20 cellular contexts compared by ENCODE assay signal in the genomic region with DNA sequence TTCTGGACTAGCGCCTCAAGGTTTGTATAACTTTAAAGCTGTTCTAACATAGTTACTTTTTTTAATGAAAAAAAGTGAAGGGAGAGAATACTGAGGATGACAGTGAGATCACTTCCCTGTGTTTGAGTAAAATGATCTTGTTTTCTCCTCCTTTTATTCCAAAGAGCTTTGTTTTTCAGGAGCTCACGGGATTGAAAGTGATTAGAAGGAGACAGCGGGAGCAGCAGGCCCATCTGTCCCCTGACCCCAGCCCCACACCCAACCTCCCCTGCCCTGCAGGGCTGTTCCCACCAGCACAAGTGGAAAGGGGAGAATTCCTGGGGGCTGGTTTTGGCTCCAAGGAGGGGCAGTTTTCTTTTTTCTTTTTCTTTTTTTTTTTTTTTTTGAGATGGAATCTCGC. TPM values are rescaled to one million over a fixed set of nuclear protein-coding genes. Genes with fewer than 3 reads are reported as not detected.
"Had no signal": no experiment of that assay in that cellular context is flagged by ENCODE, and none has a peak within 500 bp of the region (broad histone marks: within the 10 kb centered on the region; RNA-seq: fewer than 3 reads in every experiment).

No MANE protein-coding gene starts in this region.

- H3K27ac ChIP-seq: body of pancreas, testis had no signal

- H3K4me1 ChIP-seq: body of pancreas, testis had no signal

- DNase-seq: activated CD4-positive, alpha-beta memory T cell treated with anti-CD3 and anti-CD28 coated beads for 36 hours; activated CD4-positive, CD25-positive, alpha-beta regulatory T cell treated with anti-CD3 and anti-CD28 coated beads, Interleukin-2, amount 50 U/mL, for 72 hours; activated effector memory CD4-positive, alpha-beta T cell treated with anti-CD3 and anti-CD28 coated beads, Interleukin-2, amount 50 U/mL, for 16 hours; activated T-cell treated with anti-CD3 and anti-CD28 coated beads, Interleukin-2, amount 50 U/mL, for 4 hours; amniotic stem cell; body of pancreas; central memory CD4-positive, alpha-beta T cell; cortex of kidney; erythroblast; stimulated activated CD4-positive, alpha-beta T cell treated with anti-CD3 and anti-CD28 coated beads, Interleukin-15, amount 100 ng/mL, for 24 hours; stimulated activated CD4-positive, alpha-beta T cell treated with anti-CD3 and anti-CD28 coated beads, Interleukin-4, amount 100 ng/mL, for 24 hours; stimulated activated naive CD8-positive, alpha-beta T cell treated with anti-CD3 and anti-CD28 coated beads, Interleukin-15, amount 100 ng/mL, for 72 hours; testis had no signal

- H3K9me3 ChIP-seq: body of pancreas, testis had no signal

- H3K27me3 ChIP-seq: body of pancreas, testis had no signal

- ATAC-seq: activated naive CD4-positive, alpha-beta T cell treated with anti-CD3 and anti-CD28 coated beads, Interleukin-2, amount 50 U/mL, for 72 hours; activated T-cell treated with anti-CD3 and anti-CD28 coated beads, Interleukin-2, amount 50 U/mL, for 4 hours; body of pancreas; naive thymus-derived CD4-positive, alpha-beta T cell had no signal

- H3K4me3 ChIP-seq: body of pancreas, lung, testis had no signal

RNA-seq across cellular contexts. Expression of a gene that starts 2.1 kb away (rescaled TPM):
- total RNA-seq: activated CD4-positive, alpha-beta memory T cell treated with anti-CD3 and anti-CD28 coated beads for 36 hours; activated naive CD4-positive, alpha-beta T cell treated with anti-CD3 and anti-CD28 coated beads, Interleukin-2, amount 50 U/mL, for 72 hours; activated T-cell treated with anti-CD3 and anti-CD28 coated beads, Interleukin-2, amount 50 U/mL, for 4 hours; body of pancreas; lung; mononuclear cell; naive thymus-derived CD4-positive, alpha-beta T cell; omental fat pad; T-helper 2 cell treated with Interferon-gamma antibody and Interleukin-4, amounts not matched to agents 100 ng/mL and 5 ng/mL, for 36 hours; ureter had no signal
- polyA plus RNA-seq: lung; naive thymus-derived CD4-positive, alpha-beta T cell had no signal

RNA-seq across cellular contexts. Expression of a gene that starts 21.9 kb away (rescaled TPM):
- total RNA-seq: activated CD4-positive, alpha-beta memory T cell treated with anti-CD3 and anti-CD28 coated beads for 36 hours; activated naive CD4-positive, alpha-beta T cell treated with anti-CD3 and anti-CD28 coated beads, Interleukin-2, amount 50 U/mL, for 72 hours; activated T-cell treated with anti-CD3 and anti-CD28 coated beads, Interleukin-2, amount 50 U/mL, for 4 hours; ureter had no signal
- polyA plus RNA-seq: lung had no signal
